ENCODE assay signal across 1 cellular context in genomic region chr20:52402514-52402913, GRCh38.
TF ChIP-seq lines count a peak whose summit lies in the region.

No MANE protein-coding gene starts in this region.

TF ChIP-seq in GM23338, 12 proteins besides CTCF, POLR2A, EP300 and RAD21 (continued from another document):
- no peak for TF ChIP-seq ZNF462 (CRISPR knock-in tag; IDR thresholded peaks at IDR 0.05)
- TF ChIP-seq ETS1 (IDR thresholded peaks at IDR 0.05) = no peak
- TF ChIP-seq POLR2AphosphoS5 (IDR thresholded peaks at IDR 0.05; ENCODE audit: low read depth) = no peak
- TF ChIP-seq EZH2 (IDR thresholded peaks at IDR 0.05; ENCODE audit: low read depth, unreplicated experiment) = no peak
- TF ChIP-seq ZNF331 (CRISPR knock-in tag; IDR thresholded peaks at IDR 0.05; ENCODE audit: low read depth) = no peak
- TF ChIP-seq CREB1 (CRISPR knock-in tag; IDR thresholded peaks at IDR 0.05; ENCODE audit: low read depth) = no peak
- TF ChIP-seq, protein P1, sequence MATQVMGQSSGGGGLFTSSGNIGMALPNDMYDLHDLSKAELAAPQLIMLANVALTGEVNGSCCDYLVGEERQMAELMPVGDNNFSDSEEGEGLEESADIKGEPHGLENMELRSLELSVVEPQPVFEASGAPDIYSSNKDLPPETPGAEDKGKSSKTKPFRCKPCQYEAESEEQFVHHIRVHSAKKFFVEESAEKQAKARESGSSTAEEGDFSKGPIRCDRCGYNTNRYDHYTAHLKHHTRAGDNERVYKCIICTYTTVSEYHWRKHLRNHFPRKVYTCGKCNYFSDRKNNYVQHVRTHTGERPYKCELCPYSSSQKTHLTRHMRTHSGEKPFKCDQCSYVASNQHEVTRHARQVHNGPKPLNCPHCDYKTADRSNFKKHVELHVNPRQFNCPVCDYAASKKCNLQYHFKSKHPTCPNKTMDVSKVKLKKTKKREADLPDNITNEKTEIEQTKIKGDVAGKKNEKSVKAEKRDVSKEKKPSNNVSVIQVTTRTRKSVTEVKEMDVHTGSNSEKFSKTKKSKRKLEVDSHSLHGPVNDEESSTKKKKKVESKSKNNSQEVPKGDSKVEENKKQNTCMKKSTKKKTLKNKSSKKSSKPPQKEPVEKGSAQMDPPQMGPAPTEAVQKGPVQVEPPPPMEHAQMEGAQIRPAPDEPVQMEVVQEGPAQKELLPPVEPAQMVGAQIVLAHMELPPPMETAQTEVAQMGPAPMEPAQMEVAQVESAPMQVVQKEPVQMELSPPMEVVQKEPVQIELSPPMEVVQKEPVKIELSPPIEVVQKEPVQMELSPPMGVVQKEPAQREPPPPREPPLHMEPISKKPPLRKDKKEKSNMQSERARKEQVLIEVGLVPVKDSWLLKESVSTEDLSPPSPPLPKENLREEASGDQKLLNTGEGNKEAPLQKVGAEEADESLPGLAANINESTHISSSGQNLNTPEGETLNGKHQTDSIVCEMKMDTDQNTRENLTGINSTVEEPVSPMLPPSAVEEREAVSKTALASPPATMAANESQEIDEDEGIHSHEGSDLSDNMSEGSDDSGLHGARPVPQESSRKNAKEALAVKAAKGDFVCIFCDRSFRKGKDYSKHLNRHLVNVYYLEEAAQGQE (IDR thresholded peaks at IDR 0.05; ENCODE audit: unreplicated experiment) = no peak
- no peak for TF ChIP-seq ZNF114 (CRISPR knock-in tag; IDR thresholded peaks at IDR 0.05)
- TF ChIP-seq JUNB (IDR thresholded peaks at IDR 0.05; ENCODE audit: unreplicated experiment) = no peak
TF ChIP-seq in GM23338: peak in this region for 0.
